In the genomic region with DNA sequence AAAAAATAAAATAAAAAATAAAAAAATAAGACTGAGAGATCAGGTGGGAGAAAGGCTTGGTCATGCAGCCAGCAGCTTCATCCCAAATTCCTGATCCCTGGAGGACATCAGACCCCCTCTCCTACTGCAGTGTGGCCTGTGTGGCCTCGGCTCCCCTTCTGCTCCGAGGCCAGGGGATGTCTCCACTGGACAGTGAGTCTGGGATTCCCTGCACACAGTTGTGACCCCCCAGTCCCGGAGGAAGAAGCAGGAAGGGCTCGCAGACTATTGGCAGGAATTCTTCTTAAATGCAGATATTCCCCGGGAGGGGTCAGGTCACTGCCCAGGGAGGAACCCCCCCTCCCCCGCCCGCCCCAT, we compare ENCODE assay signal across 9 cellular contexts. TPM values are rescaled to one million over a fixed set of nuclear protein-coding genes. Genes with fewer than 3 reads are reported as not detected.
DNase-seq lines count a peak whose midpoint lies in the region; ATAC-seq and TF ChIP-seq lines count a peak whose summit lies in the region.
"Had no signal": no experiment of that assay in that cellular context is flagged by ENCODE, and none has a peak within 500 bp of the region (broad histone marks: within the 10 kb centered on the region; RNA-seq: fewer than 3 reads in every experiment).

No MANE protein-coding gene starts in this region.

- H3K79me1 ChIP-seq in mesenchymal stem cell (replicated peaks; ENCODE audit: low read length, poor library complexity, severe bottlenecking) = peaks cover 7% of the 10 kb centered on the region

- DNase-seq in stimulated activated naive CD8-positive, alpha-beta T cell treated with anti-CD3 and anti-CD28 coated beads, Interleukin-15, Interleukin-2, amounts not matched to agents 100 U/mL and 50 U/mL, for 24 hours = no peak
- no peak for DNase-seq in astrocyte of the cerebellum (ENCODE audit: low read depth)
- DNase-seq in mesenchymal stem cell = no peak
- no peak for DNase-seq in aorta
- DNase-seq in activated gamma-delta T cell (lab: John Stamatoyannopoulos, UW) = no peak
- DNase-seq in SIG-M5 (lab: John Stamatoyannopoulos, UW) = no peak
- DNase-seq in RKO (ENCODE audit: low spot score) = no peak

- H3K27ac ChIP-seq in mesenchymal stem cell (ENCODE audit: low read length, poor library complexity, severe bottlenecking) (no peak overlapping the region), aorta (ENCODE audit: low read depth in 1 of 2, low read length in 2 of 2) (no peak overlapping the region)

- no peak overlapping the region for H2BK5ac ChIP-seq in mesenchymal stem cell (ENCODE audit: low read depth, low read length, poor library complexity, severe bottlenecking)

- in situ Hi-C loops in astrocyte of the cerebellum (cut with HindIII; ENCODE audit: low sequenced_read_pairs) = no loop called here

- no peak overlapping the region for H2AK5ac ChIP-seq in mesenchymal stem cell (ENCODE audit: low read length, severe bottlenecking)

- 17% methylated on average over 7 of the region's 7 CpGs for WGBS in mesenchymal stem cell
- 1 to 2% methylated on average over 7 of the region's 7 CpGs for WGBS in aorta, 2 donors

- H3K27ac Mint-ChIP-seq in stimulated activated naive CD8-positive, alpha-beta T cell treated with anti-CD3 and anti-CD28 coated beads, Interleukin-15, Interleukin-2, amounts not matched to agents 100 ng/mL and 50 ng/mL, for 24 hours = no peak overlapping the region
- H3K27ac Mint-ChIP-seq: T-helper 1 cell treated with Interleukin-12 subunit alpha and Interleukin-12 subunit beta and Interleukin-4 antibody, amounts not matched to agents 30 μg/mL and 1 μg/mL, for 36 hours had no signal

- no peaks in the 10 kb centered on the region for H3K4me1 Mint-ChIP-seq in stimulated activated naive CD8-positive, alpha-beta T cell treated with anti-CD3 and anti-CD28 coated beads, Interleukin-15, Interleukin-2, amounts not matched to agents 100 ng/mL and 50 ng/mL, for 24 hours (ENCODE audit: low read depth)

- intact Hi-C loops in aorta (cut with DNase I) = no loop called here

- no peaks in the 10 kb centered on the region for H3K9me3 Mint-ChIP-seq in stimulated activated naive CD8-positive, alpha-beta T cell treated with anti-CD3 and anti-CD28 coated beads, Interleukin-15, Interleukin-2, amounts not matched to agents 100 ng/mL and 50 ng/mL, for 24 hours

- no peak overlapping the region for H3K4ac ChIP-seq in mesenchymal stem cell (ENCODE audit: low read depth in 1 of 2, low read length in 2 of 2)

- H3K27me3 ChIP-seq in mesenchymal stem cell (ENCODE audit: control insufficient read depth in 1 of 2, insufficient read depth in 1 of 2, low read length in 2 of 2) (no peaks in the 10 kb centered on the region), aorta (ENCODE audit: control insufficient read depth in 1 of 2, insufficient read depth in 2 of 2, low read length in 1 of 2) (no peaks in the 10 kb centered on the region)

- H3K4me3 ChIP-seq in astrocyte of the cerebellum (ENCODE audit: low read depth, low read length) (peak overlapping the region; percentile 78), mesenchymal stem cell (ENCODE audit: insufficient read depth in 1 of 2, low read depth in 1 of 2, low read length in 2 of 2) (no peak overlapping the region), aorta (ENCODE audit: low read length in 2 of 2) (no peak overlapping the region)

- peak overlapping the region; percentile 78 for H3K4me3 Mint-ChIP-seq in stimulated activated naive CD8-positive, alpha-beta T cell treated with anti-CD3 and anti-CD28 coated beads, Interleukin-15, Interleukin-2, amounts not matched to agents 100 ng/mL and 50 ng/mL, for 24 hours

- H2AFZ ChIP-seq in mesenchymal stem cell (ENCODE audit: low read depth, low read length) = no peak overlapping the region

- H3K9ac ChIP-seq in mesenchymal stem cell (ENCODE audit: low read length) = no peak overlapping the region

- H3K36me3 ChIP-seq in mesenchymal stem cell (ENCODE audit: control insufficient read depth in 1 of 2, insufficient read depth in 2 of 2, low read depth in 1 of 2, low read length in 2 of 2) (no peaks in the 10 kb centered on the region), aorta (ENCODE audit: control insufficient read depth in 1 of 2, insufficient read depth in 2 of 2, low read length in 1 of 2) (no peaks in the 10 kb centered on the region)

- H3K18ac ChIP-seq in mesenchymal stem cell (ENCODE audit: low read depth in 1 of 2, low read length in 2 of 2) = no peak overlapping the region

- H2BK12ac ChIP-seq in mesenchymal stem cell (ENCODE audit: low read length in 2 of 2) = no peak overlapping the region

- no peak for ATAC-seq in stimulated activated naive CD8-positive, alpha-beta T cell treated with anti-CD3 and anti-CD28 coated beads, Interleukin-15, Interleukin-2, amounts not matched to agents 100 U/mL and 50 U/mL, for 24 hours
- peak; percentile 16 for ATAC-seq in aorta (ENCODE audit: low FRiP score)

- no peak overlapping the region for H2BK120ac ChIP-seq in mesenchymal stem cell (ENCODE audit: low read depth, low read length)

- H3K4me2 ChIP-seq in mesenchymal stem cell (ENCODE audit: low read length, poor library complexity, severe bottlenecking) = peak overlapping the region; percentile 100

- peaks cover 5% of the 10 kb centered on the region for H3K4me1 ChIP-seq in mesenchymal stem cell (ENCODE audit: control insufficient read depth, insufficient read depth, low read depth, low read length)
- no peaks in the 10 kb centered on the region for H3K4me1 ChIP-seq in aorta (ENCODE audit: control insufficient read depth in 1 of 2, insufficient read depth in 2 of 2, low read length in 2 of 2)

- no peak overlapping the region for H3K23ac ChIP-seq in mesenchymal stem cell (ENCODE audit: low read length in 2 of 2)

- H2BK15ac ChIP-seq in mesenchymal stem cell (ENCODE audit: low read depth, poor library complexity, severe bottlenecking) = no peak overlapping the region

- no peak for TF ChIP-seq CTCF in astrocyte of the cerebellum (IDR thresholded peaks at IDR 0.05; ENCODE audit: low read depth, low read length, missing control alignments)

- peaks cover 16% of the 10 kb centered on the region for H3K27me3 Mint-ChIP-seq in stimulated activated naive CD8-positive, alpha-beta T cell treated with anti-CD3 and anti-CD28 coated beads, Interleukin-15, Interleukin-2, amounts not matched to agents 100 ng/mL and 50 ng/mL, for 24 hours

- H3K14ac ChIP-seq in mesenchymal stem cell (ENCODE audit: low read length in 2 of 2) = no peak overlapping the region

- H4K91ac ChIP-seq in mesenchymal stem cell (ENCODE audit: low read length) = no peak overlapping the region

- no peaks in the 10 kb centered on the region for H3K36me3 Mint-ChIP-seq in stimulated activated naive CD8-positive, alpha-beta T cell treated with anti-CD3 and anti-CD28 coated beads, Interleukin-15, Interleukin-2, amounts not matched to agents 100 ng/mL and 50 ng/mL, for 24 hours (ENCODE audit: low read depth)

- no peak overlapping the region for H4K8ac ChIP-seq in mesenchymal stem cell (ENCODE audit: low read length)

- H3K9me3 ChIP-seq in mesenchymal stem cell (ENCODE audit: control insufficient read depth, low read length) = no peaks in the 10 kb centered on the region
- H3K9me3 ChIP-seq in aorta (ENCODE audit: control insufficient read depth, low read length) = no peaks in the 10 kb centered on the region

RNA-seq across cellular contexts. Expression of gene ZNF627, which starts 41.9 kb away (rescaled TPM):
- polyA plus RNA-seq in mesenchymal stem cell (2013, experiment 1 of 2) = 6.7 TPM
- polyA plus RNA-seq in mesenchymal stem cell (2013, experiment 2 of 2) = 6.6 TPM
- 10 to 100 TPM in 1 of 2 donors, 1 to 10 TPM in 1; 7.1 to 12.2 TPM for total RNA-seq in aorta
- polyA plus RNA-seq in aorta = 1 to 10 TPM; 2.5 to 5.6 TPM
